11 cellular contexts compared by ENCODE assay signal in the genomic region with DNA sequence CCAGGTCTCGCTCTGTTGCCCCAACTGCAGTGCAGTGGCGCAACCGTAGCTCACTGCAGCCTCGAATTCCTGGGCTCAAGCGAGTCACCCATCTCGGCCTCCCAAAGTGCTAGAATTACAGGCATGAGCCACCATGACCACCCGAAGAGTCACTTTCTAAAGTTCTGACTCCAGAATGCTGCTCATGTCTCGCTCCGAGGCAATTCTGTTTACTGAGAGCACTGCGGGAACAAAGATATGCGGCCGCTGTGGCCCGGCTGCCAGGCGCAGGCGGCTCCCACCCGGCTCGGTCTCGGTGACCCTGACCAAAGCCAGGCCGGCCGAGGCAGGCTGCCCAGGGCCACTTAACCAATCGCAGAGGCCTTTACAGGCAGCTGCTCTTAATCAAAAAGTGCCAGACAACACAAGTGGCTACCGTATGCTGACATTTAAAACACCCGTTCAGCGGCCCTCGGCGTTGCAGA.
DNase-seq lines count a peak whose midpoint lies in the region; ATAC-seq, FAIRE-seq and TF ChIP-seq lines count a peak whose summit lies in the region.
"Had no signal": no experiment of that assay in that cellular context is flagged by ENCODE, and none has a peak within 500 bp of the region (broad histone marks: within the 10 kb centered on the region; RNA-seq: fewer than 3 reads in every experiment).

No MANE protein-coding gene starts in this region.

- H3K36me3 ChIP-seq in mesendoderm (ENCODE audit: control insufficient read depth, insufficient read depth, low read length) (no peaks in the 10 kb centered on the region), vagina (no peaks in the 10 kb centered on the region)
- H3K36me3 ChIP-seq: right lobe of liver had no signal

- no peak overlapping the region for H3K18ac ChIP-seq in mesendoderm (ENCODE audit: low read length)

- no peak for ATAC-seq in HG03095 (IDR thresholded peaks at IDR 0.05; ENCODE audit: unreplicated experiment)
- ATAC-seq: right lobe of liver had no signal

- no peak overlapping the region for H3K4me3 ChIP-seq in mesendoderm (ENCODE audit: low read length)
- no peak overlapping the region for H3K4me3 ChIP-seq in vagina
- H3K4me3 ChIP-seq: dorsolateral prefrontal cortex, right lobe of liver had no signal

- H2BK15ac ChIP-seq in mesendoderm (replicated peaks; ENCODE audit: low read depth), result no peak overlapping the region

- TF ChIP-seq POLR2A in vagina (IDR thresholded peaks at IDR 0.05), result no peak

- H3K27me3 ChIP-seq in mesendoderm (ENCODE audit: insufficient read depth, low read length, poor library complexity), result no peaks in the 10 kb centered on the region
- H3K27me3 ChIP-seq in vagina, result no peaks in the 10 kb centered on the region
- H3K27me3 ChIP-seq: dorsolateral prefrontal cortex, right lobe of liver had no signal

- H3K79me2 ChIP-seq in mesendoderm (ENCODE audit: control insufficient read depth, insufficient read depth, low read length), result no peaks in the 10 kb centered on the region

- no peak overlapping the region for H2BK5ac ChIP-seq in mesendoderm (ENCODE audit: low read length)

- intact Hi-C loops in head of caudate nucleus (cut with DNase I) (no loop called here), vagina (cut with DNase I) (no loop called here)

- H3K79me1 ChIP-seq in mesendoderm (ENCODE audit: low read length), result peaks cover 4% of the 10 kb centered on the region

- no peaks in the 10 kb centered on the region for H3K9me3 ChIP-seq in vagina
- H3K9me3 ChIP-seq: right lobe of liver had no signal

- DNase-seq in RKO (ENCODE audit: low spot score) (peak; percentile 2), head of caudate nucleus (peak in 37 of 42 donors; percentile 11 to 69 (median 39)), mesendoderm (peak; percentile 23), vagina (ENCODE audit: extremely low spot score in 2 of 2) (no peak), HTR-8/SVneo (ENCODE audit: insufficient read length, low spot score) (no peak)
- DNase-seq in activated T-cell treated with anti-CD3 and anti-CD28 coated beads, Interleukin-2, amount 50 U/mL, for 1 hour, result no peak
- DNase-seq: SW 1271 had no signal

- H4K5ac ChIP-seq in mesendoderm (ENCODE audit: low read length), result no peak overlapping the region

- H3K4me1 ChIP-seq in mesendoderm (ENCODE audit: control insufficient read depth, low read depth, low read length), result no peaks in the 10 kb centered on the region
- H3K4me1 ChIP-seq in vagina, result peaks cover 36% of the 10 kb centered on the region
- H3K4me1 ChIP-seq: right lobe of liver had no signal

- no peak overlapping the region for H4K8ac ChIP-seq in mesendoderm (ENCODE audit: low read depth, low read length)

- WGBS in mesendoderm (ENCODE audit: extremely low coverage, insufficient coverage, low lambda C conversion rate), result no CpG with 5 or more reads among the region's 26 CpGs

- no peak overlapping the region for H3K56ac ChIP-seq in mesendoderm (ENCODE audit: low read length)

- H3K27ac ChIP-seq in mesendoderm (ENCODE audit: low read depth, low read length) (no peak overlapping the region), vagina (peak overlapping the region; percentile 61)
- H3K27ac ChIP-seq: HL-60, right lobe of liver had no signal

- no peak for FAIRE-seq in HTR-8/SVneo (lab: Jason Lieb, UNC)

- no peak for TF ChIP-seq CTCF in vagina (IDR thresholded peaks at IDR 0.05)

- no peak overlapping the region for H2BK120ac ChIP-seq in mesendoderm (ENCODE audit: low read depth, low read length)

- no peak overlapping the region for H3K9ac ChIP-seq in mesendoderm (ENCODE audit: low read length)

- H3K23ac ChIP-seq in mesendoderm (ENCODE audit: low read length), result no peak overlapping the region

- no peak overlapping the region for H3K4ac ChIP-seq in mesendoderm (ENCODE audit: low read depth, low read length)

- H2AK5ac ChIP-seq in mesendoderm (ENCODE audit: low read length), result no peak overlapping the region

- no peak overlapping the region for H3K4me2 ChIP-seq in mesendoderm (ENCODE audit: low read length)

Comparison
In these comparisons a context has a peak if more than half of its experiments do, and no peak if none do; other contexts are left out.
1. DNase-seq: peak in RKO (single experiment), head of caudate nucleus (37 of 42) and mesendoderm (single experiment); none in vagina (0 of 2), HTR-8/SVneo (single experiment) and activated T-cell treated with anti-CD3 and anti-CD28 coated beads, Interleukin-2, amount 50 U/mL, for 1 hour (single experiment).